Comparison of ENCODE assay signal across 9 cellular contexts in the genomic region with DNA sequence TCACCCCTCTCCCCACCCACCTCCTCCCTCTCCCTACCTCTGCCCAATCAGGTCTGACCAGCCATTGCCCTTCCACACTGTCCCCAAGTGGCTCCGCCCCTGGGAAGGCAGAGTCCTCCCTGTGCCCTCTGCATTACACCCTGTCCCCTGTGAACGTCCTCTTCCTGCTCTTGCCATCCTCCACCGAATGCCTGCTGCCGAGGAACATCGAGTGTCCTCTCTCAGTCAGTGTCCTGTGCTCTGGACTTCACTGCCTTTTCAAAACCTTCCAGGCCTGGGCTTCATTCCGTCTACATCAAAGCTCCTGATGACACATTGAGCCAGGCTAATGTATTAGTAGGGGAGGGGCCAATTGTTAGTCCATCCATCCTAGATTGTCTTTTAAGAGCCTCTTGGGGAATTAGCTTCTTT. TPM values are rescaled to one million over a fixed set of nuclear protein-coding genes. Genes with fewer than 3 reads are reported as not detected.
A peak's percentile ranks its signal among the peaks of the same experiment; 100 is the strongest.
DNase-seq lines count a peak whose midpoint lies in the region; ATAC-seq and TF ChIP-seq lines count a peak whose summit lies in the region.
"Had no signal": no experiment of that assay in that cellular context is flagged by ENCODE, and none has a peak within 500 bp of the region (broad histone marks: within the 10 kb centered on the region; RNA-seq: fewer than 3 reads in every experiment).

No MANE protein-coding gene starts in this region.

- no peak overlapping the region for H3K4me3 ChIP-seq in AG10803 (ENCODE audit: low read length)

- no peak for TF ChIP-seq CTCF in AG10803 (conservative IDR thresholded peaks at IDR 0.05; ENCODE audit: low read length)

- DNase-seq in AG10803 (ENCODE audit: low read depth), result peak; percentile 13
- peak in 39 of 76 experiments; percentile 12 to 65 (median 34) for DNase-seq in HUDEP-2 (lab: John Stamatoyannopoulos, UW; ENCODE audit: unreplicated experiment in 76 of 76)
- peak; percentile 58 for DNase-seq in SK-N-DZ (ENCODE audit: low spot score)
- peak; percentile 59 for DNase-seq in iPS DF 19.7 (ENCODE audit: low read depth, low spot score)
- DNase-seq in COR-L47 (lab: John Stamatoyannopoulos, UW), result no peak
- no peak for DNase-seq in activated CD4-positive, alpha-beta T cell treated with anti-CD3 and anti-CD28 coated beads, Interleukin-2, amount 50 U/mL, for 48 hours
- DNase-seq: activated CD4-positive, alpha-beta T cell treated with anti-CD3 and anti-CD28 coated beads, Interleukin-2, amount 50 U/mL, for 1 hour had no signal

- ATAC-seq in HG02623 (IDR thresholded peaks at IDR 0.05; ENCODE audit: unreplicated experiment) (no peak), HG02642 (IDR thresholded peaks at IDR 0.05; ENCODE audit: poor library complexity, unreplicated experiment) (no peak)

RNA-seq across cellular contexts. Expression of gene PACSIN1, which starts 3.3 kb away (rescaled TPM):
- polyA plus RNA-seq in SK-N-DZ (2014; cell fraction: cytosol; rRNA removed), result 0.06 and 0.08 TPM in 2 replicates
- 0.09 TPM in 1 of 2 replicates, not detected in the other for polyA plus RNA-seq in SK-N-DZ (2014; cell fraction: nucleus; rRNA removed)

RNA-seq across cellular contexts. Expression of gene RPS10, which starts 36.7 kb away (rescaled TPM):
- 8,232 and 8,575 TPM in 2 replicates for polyA plus RNA-seq in SK-N-DZ (2014; cell fraction: cytosol; rRNA removed)
- polyA plus RNA-seq in SK-N-DZ (2014; cell fraction: nucleus; rRNA removed), result 3,567 and 4,317 TPM in 2 replicates

Comparison
In these comparisons a context has a peak if more than half of its experiments do, and no peak if none do; other contexts are left out.
1. DNase-seq: peak in AG10803 (single experiment), HUDEP-2 (39 of 76), SK-N-DZ (single experiment) and iPS DF 19.7 (single experiment); none in COR-L47 (single experiment) and activated CD4-positive, alpha-beta T cell treated with anti-CD3 and anti-CD28 coated beads, Interleukin-2, amount 50 U/mL, for 48 hours (0 of 2).